In the genomic region with DNA sequence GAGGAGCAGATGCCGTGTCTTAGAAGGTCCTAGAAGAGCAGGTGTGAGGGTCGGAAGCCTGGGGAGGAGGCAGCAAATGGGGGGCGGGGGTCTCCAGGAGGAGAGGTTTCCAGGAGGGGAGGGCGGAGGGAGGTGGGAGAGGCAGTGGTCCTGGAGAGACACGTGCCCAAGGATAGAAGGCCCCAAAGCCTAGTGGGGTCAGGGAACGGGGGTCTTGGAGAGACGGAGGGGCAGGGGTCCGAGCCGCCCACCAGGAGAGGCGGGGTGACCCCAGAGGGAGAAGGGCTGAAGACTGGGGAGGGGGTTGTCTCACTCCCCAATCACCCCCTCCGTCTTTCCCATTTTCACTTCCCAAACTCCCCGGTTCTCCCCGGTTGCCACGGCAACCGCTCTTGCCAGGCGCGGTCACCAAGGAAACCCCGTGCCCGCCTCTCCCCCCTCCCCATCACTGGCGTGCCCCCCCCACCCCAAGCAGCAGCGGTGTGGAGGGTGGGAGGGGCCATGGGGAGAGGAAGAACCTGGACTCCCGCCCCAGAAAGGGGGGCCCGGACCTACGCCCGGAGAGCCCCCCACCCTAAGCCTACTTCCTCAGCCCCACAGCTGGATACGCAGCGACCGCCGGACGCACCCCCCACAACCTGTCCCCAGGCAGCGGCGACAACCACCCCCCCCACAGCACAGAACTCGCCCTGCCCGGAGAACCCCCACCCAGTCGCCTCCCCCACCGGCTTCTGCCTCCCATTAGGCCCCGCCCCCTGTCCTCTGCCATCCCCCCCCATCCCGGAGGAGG, we compare ENCODE assay signal across 15 cellular contexts. TPM values are rescaled to one million over a fixed set of nuclear protein-coding genes. Genes with fewer than 3 reads are reported as not detected.
DNase-seq lines count a peak whose midpoint lies in the region; ATAC-seq and TF ChIP-seq lines count a peak whose summit lies in the region.
"Had no signal": no experiment of that assay in that cellular context is flagged by ENCODE, and none has a peak within 500 bp of the region (broad histone marks: within the 10 kb centered on the region; RNA-seq: fewer than 3 reads in every experiment).

No MANE protein-coding gene starts in this region.

- no peak for ATAC-seq in HG03378 (IDR thresholded peaks at IDR 0.05; ENCODE audit: unreplicated experiment)
- ATAC-seq: body of pancreas, foreskin keratinocyte had no signal

- peaks cover 0 to 2% (median 0%) of the 10 kb centered on the region in 8 donors for H3K9me3 Mint-ChIP-seq in CD4-positive, alpha-beta memory T cell
- no peaks in the 10 kb centered on the region for H3K9me3 Mint-ChIP-seq in chondrocyte (ENCODE audit: low read depth)
- H3K9me3 Mint-ChIP-seq in nephron progenitor cell, result no peaks in the 10 kb centered on the region
- no peaks in the 10 kb centered on the region for H3K9me3 Mint-ChIP-seq in progenitor cell of endocrine pancreas (ENCODE audit: low read depth)
- H3K9me3 Mint-ChIP-seq: HFFc6 had no signal

- H3K4me3 Mint-ChIP-seq in CD4-positive, alpha-beta memory T cell, result peak overlapping the region in 5 of 8 donors; percentile 10 to 36 (median 36)
- no peak overlapping the region for H3K4me3 Mint-ChIP-seq in chondrocyte (ENCODE audit: unreplicated experiment)
- H3K4me3 Mint-ChIP-seq in nephron progenitor cell, result peak overlapping the region; percentile 79
- H3K4me3 Mint-ChIP-seq in progenitor cell of endocrine pancreas (ENCODE audit: low read depth), result no peak overlapping the region
- H3K4me3 Mint-ChIP-seq: HFFc6 had no signal

- POLR2A ChIA-PET in CD4-positive, alpha-beta memory T cell (lab: Charles Lee; ENCODE audit: partially characterized antibody), result interaction anchor here (0.6 kb wide), 1 partner anchor 229 kb away, joined by 3 read pairs; no protein-coding TSS in a partner anchor
- POLR2A ChIA-PET in HEK293T (lab: Yijun Ruan, JAX), result no interaction called here

- TF ChIP-seq CTCF in chondrocyte (IDR thresholded peaks at IDR 0.05) (no peak), nephron progenitor cell (IDR thresholded peaks at IDR 0.05) (no peak), progenitor cell of endocrine pancreas (IDR thresholded peaks at IDR 0.05; ENCODE audit: unreplicated experiment) (no peak)

- H3K4me3 ChIP-seq in CD4-positive, alpha-beta memory T cell (ENCODE audit: low read length in 2 of 2), result no peak overlapping the region
- H3K4me3 ChIP-seq: body of pancreas had no signal

- peaks cover 22% of the 10 kb centered on the region for H3K27me3 ChIP-seq in CD4-positive, alpha-beta memory T cell (ENCODE audit: insufficient read depth, low read length)

- H3K36me3 ChIP-seq in CD4-positive, alpha-beta memory T cell (ENCODE audit: insufficient read depth, low read length), result no peaks in the 10 kb centered on the region

- intact Hi-C loops in CD4-positive, alpha-beta memory T cell (cut with micrococcal nuclease), result no loop called here

- CTCF ChIA-PET in CD4-positive, alpha-beta memory T cell (lab: Charles Lee; ENCODE audit: partially characterized antibody), result no interaction called here
- CTCF ChIA-PET in HEK293T (lab: Yijun Ruan, JAX), result no interaction called here

- H3K27ac ChIP-seq in CD4-positive, alpha-beta memory T cell (ENCODE audit: low read depth, low read length), result no peak overlapping the region
- H3K27ac ChIP-seq: body of pancreas, foreskin keratinocyte had no signal

- H3K27ac Mint-ChIP-seq in CD4-positive, alpha-beta memory T cell, result no peak overlapping the region
- no peak overlapping the region for H3K27ac Mint-ChIP-seq in chondrocyte (ENCODE audit: unreplicated experiment)
- H3K27ac Mint-ChIP-seq in nephron progenitor cell, result no peak overlapping the region
- no peak overlapping the region for H3K27ac Mint-ChIP-seq in progenitor cell of endocrine pancreas
- H3K27ac Mint-ChIP-seq: HFFc6 had no signal

- H3K9me3 ChIP-seq in CD4-positive, alpha-beta memory T cell (ENCODE audit: control insufficient read depth in 1 of 2, low read length in 2 of 2), result no peaks in the 10 kb centered on the region
- H3K9me3 ChIP-seq: body of pancreas had no signal

- H3K36me3 Mint-ChIP-seq in CD4-positive, alpha-beta memory T cell, result no peaks in the 10 kb centered on the region
- no peaks in the 10 kb centered on the region for H3K36me3 Mint-ChIP-seq in chondrocyte (ENCODE audit: low read depth)
- H3K36me3 Mint-ChIP-seq in nephron progenitor cell (ENCODE audit: low read depth), result no peaks in the 10 kb centered on the region
- no peaks in the 10 kb centered on the region for H3K36me3 Mint-ChIP-seq in progenitor cell of endocrine pancreas (ENCODE audit: insufficient read depth)

- H3K27me3 Mint-ChIP-seq in CD4-positive, alpha-beta memory T cell, result peaks cover 42 to 46% of the 10 kb centered on the region in 2 donors
- H3K27me3 Mint-ChIP-seq in chondrocyte (ENCODE audit: low read depth), result peaks cover 56% of the 10 kb centered on the region
- peaks cover 97% of the 10 kb centered on the region for H3K27me3 Mint-ChIP-seq in nephron progenitor cell (ENCODE audit: low read depth, poor library complexity)
- peaks cover 71% of the 10 kb centered on the region for H3K27me3 Mint-ChIP-seq in progenitor cell of endocrine pancreas

- peaks cover 8 to 18% (median 9%) of the 10 kb centered on the region in 4 donors for H3K4me1 Mint-ChIP-seq in CD4-positive, alpha-beta memory T cell
- H3K4me1 Mint-ChIP-seq in chondrocyte (ENCODE audit: low read depth) (no peaks in the 10 kb centered on the region), nephron progenitor cell (peaks cover 48% of the 10 kb centered on the region), progenitor cell of endocrine pancreas (ENCODE audit: low read depth) (no peaks in the 10 kb centered on the region)

- H3K4me1 ChIP-seq in CD4-positive, alpha-beta memory T cell (ENCODE audit: insufficient read depth, low read length), result peaks cover 18% of the 10 kb centered on the region
- H3K4me1 ChIP-seq: body of pancreas, foreskin keratinocyte had no signal

- no peak for DNase-seq in CD4-positive, alpha-beta memory T cell
- DNase-seq in HEK293T (ENCODE audit: extremely low spot score) (peak; percentile 32), chondrocyte (ENCODE audit: low spot score) (peak; percentile 61), nephron progenitor cell (peak; percentile 45), SW 1271 (lab: John Stamatoyannopoulos, UW) (no peak), progenitor cell of endocrine pancreas (ENCODE audit: low spot score, unreplicated experiment) (no peak)
- no peak for DNase-seq in stimulated activated naive CD4-positive, alpha-beta T cell (lab: John Stamatoyannopoulos, UW)
- DNase-seq: activated CD4-positive, alpha-beta T cell treated with anti-CD3 and anti-CD28 coated beads, Interleukin-2, amount 50 U/mL, for 48 hours; body of pancreas; foreskin keratinocyte; HFFc6; NCI-H1694 treated with DMSO at 0.1 percent for 48 hours; SIG-M5 had no signal

TF ChIP-seq in HEK293T, 16 proteins besides CTCF, POLR2A, EP300 and RAD21:
- TF ChIP-seq ELF4 (IDR thresholded peaks at IDR 0.05) (no peak), BHLHE40 (IDR thresholded peaks at IDR 0.05; ENCODE audit: borderline replicate concordance) (no peak), ZNF384 (IDR thresholded peaks at IDR 0.05) (no peak)

RNA-seq across cellular contexts. Expression of gene LRRC4B, which starts 1.0 kb away (rescaled TPM):
- total RNA-seq in CD4-positive, alpha-beta memory T cell, result not detected
- under 1 TPM in 1 of 2 donors, not detected in 1; 0.08 TPM for polyA plus RNA-seq in CD4-positive, alpha-beta memory T cell
- 0.31 to 1.2 TPM (median 0.52 TPM) in 3 replicates for total RNA-seq in chondrocyte
- total RNA-seq in progenitor cell of endocrine pancreas, result 1.0 and 1.2 TPM in 2 replicates
- total RNA-seq: foreskin keratinocyte, myocyte had no signal
- polyA plus RNA-seq: foreskin keratinocyte had no signal

RNA-seq across cellular contexts. Expression of gene ASPDH, which starts 53.5 kb away (rescaled TPM):
- total RNA-seq in CD4-positive, alpha-beta memory T cell, result not detected
- polyA plus RNA-seq in CD4-positive, alpha-beta memory T cell, result not detected
- total RNA-seq in chondrocyte, result not detected in 3 replicates
- total RNA-seq in progenitor cell of endocrine pancreas, result not detected in 2 replicates
- total RNA-seq: body of pancreas, foreskin keratinocyte, HFFc6, myocyte had no signal
- polyA plus RNA-seq: foreskin keratinocyte had no signal

RNA-seq across cellular contexts. Expression of gene JOSD2, which starts 56.3 kb away (rescaled TPM):
- 10 to 100 TPM; 29.5 to 35.8 TPM for total RNA-seq in CD4-positive, alpha-beta memory T cell
- polyA plus RNA-seq in CD4-positive, alpha-beta memory T cell, result 10 to 100 TPM; 22.4 to 28.0 TPM
- total RNA-seq in chondrocyte (42.5 to 44.7 TPM (median 43.1 TPM) in 3 replicates), progenitor cell of endocrine pancreas (12.1 and 13.1 TPM in 2 replicates)

Comparison
In these comparisons a context has a peak if more than half of its experiments do, and no peak if none do; other contexts are left out.
1. DNase-seq: peak in HEK293T (single experiment), chondrocyte (single experiment) and nephron progenitor cell (single experiment); none in CD4-positive, alpha-beta memory T cell (0 of 5), SW 1271 (0 of 2), stimulated activated naive CD4-positive, alpha-beta T cell (0 of 6) and progenitor cell of endocrine pancreas (single experiment).
2. H3K4me3 Mint-ChIP-seq: peak in CD4-positive, alpha-beta memory T cell (5 of 8) and nephron progenitor cell (single experiment); none in chondrocyte (single experiment) and progenitor cell of endocrine pancreas (single experiment).